ENCODE assay signal across 2 cellular contexts in the genomic region with DNA sequence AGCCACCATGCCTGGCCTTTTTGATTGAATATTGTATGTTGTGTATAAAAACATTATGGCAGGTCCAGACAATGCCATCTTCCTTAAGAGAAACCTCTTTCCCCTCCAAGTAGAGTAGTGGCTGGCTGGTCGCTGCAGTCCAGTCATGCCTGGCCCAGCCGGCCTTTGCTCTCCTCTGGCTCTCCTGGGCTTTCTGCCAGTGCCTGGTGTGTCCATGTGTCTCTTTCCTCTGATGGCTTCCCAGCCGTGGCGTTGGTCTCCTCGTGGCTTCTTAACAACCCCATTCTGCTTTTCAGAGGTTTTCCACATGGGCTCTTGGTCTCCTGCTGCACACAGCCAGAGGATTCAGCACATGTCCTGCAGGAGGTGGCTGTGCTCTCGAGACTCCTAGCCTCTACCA.
TF ChIP-seq lines count a peak whose summit lies in the region.

No MANE protein-coding gene starts in this region.

TF ChIP-seq in liver, 16 proteins besides CTCF, POLR2A, EP300 and RAD21:
- TF ChIP-seq FOXA1 (IDR thresholded peaks at IDR 0.05) (no peak), SP1 (IDR thresholded peaks at IDR 0.05) (peak; percentile 11), GABPA (IDR thresholded peaks at IDR 0.05 in 1 of 2, conservative IDR thresholded peaks at IDR 0.05 in 1 of 2) (no peak), RXRA (IDR thresholded peaks at IDR 0.05) (peak in 1 of 2 donors; percentile 31), YY1 (IDR thresholded peaks at IDR 0.05) (peak; percentile 72), HNF4A (conservative IDR thresholded peaks at IDR 0.05) (peak; percentile 65)
- TF ChIP-seq, protein P1, sequence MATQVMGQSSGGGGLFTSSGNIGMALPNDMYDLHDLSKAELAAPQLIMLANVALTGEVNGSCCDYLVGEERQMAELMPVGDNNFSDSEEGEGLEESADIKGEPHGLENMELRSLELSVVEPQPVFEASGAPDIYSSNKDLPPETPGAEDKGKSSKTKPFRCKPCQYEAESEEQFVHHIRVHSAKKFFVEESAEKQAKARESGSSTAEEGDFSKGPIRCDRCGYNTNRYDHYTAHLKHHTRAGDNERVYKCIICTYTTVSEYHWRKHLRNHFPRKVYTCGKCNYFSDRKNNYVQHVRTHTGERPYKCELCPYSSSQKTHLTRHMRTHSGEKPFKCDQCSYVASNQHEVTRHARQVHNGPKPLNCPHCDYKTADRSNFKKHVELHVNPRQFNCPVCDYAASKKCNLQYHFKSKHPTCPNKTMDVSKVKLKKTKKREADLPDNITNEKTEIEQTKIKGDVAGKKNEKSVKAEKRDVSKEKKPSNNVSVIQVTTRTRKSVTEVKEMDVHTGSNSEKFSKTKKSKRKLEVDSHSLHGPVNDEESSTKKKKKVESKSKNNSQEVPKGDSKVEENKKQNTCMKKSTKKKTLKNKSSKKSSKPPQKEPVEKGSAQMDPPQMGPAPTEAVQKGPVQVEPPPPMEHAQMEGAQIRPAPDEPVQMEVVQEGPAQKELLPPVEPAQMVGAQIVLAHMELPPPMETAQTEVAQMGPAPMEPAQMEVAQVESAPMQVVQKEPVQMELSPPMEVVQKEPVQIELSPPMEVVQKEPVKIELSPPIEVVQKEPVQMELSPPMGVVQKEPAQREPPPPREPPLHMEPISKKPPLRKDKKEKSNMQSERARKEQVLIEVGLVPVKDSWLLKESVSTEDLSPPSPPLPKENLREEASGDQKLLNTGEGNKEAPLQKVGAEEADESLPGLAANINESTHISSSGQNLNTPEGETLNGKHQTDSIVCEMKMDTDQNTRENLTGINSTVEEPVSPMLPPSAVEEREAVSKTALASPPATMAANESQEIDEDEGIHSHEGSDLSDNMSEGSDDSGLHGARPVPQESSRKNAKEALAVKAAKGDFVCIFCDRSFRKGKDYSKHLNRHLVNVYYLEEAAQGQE (IDR thresholded peaks at IDR 0.05), result no peak
- TF ChIP-seq, protein P2, sequence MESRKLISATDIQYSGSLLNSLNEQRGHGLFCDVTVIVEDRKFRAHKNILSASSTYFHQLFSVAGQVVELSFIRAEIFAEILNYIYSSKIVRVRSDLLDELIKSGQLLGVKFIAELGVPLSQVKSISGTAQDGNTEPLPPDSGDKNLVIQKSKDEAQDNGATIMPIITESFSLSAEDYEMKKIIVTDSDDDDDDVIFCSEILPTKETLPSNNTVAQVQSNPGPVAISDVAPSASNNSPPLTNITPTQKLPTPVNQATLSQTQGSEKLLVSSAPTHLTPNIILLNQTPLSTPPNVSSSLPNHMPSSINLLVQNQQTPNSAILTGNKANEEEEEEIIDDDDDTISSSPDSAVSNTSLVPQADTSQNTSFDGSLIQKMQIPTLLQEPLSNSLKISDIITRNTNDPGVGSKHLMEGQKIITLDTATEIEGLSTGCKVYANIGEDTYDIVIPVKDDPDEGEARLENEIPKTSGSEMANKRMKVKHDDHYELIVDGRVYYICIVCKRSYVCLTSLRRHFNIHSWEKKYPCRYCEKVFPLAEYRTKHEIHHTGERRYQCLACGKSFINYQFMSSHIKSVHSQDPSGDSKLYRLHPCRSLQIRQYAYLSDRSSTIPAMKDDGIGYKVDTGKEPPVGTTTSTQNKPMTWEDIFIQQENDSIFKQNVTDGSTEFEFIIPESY (IDR thresholded peaks at IDR 0.05), result no peak

TF ChIP-seq in HepG2, 621 proteins besides CTCF, POLR2A, EP300 and RAD21:
- no peak for TF ChIP-seq CENPT (CRISPR knock-in tag; IDR thresholded peaks at IDR 0.05; ENCODE audit: low read depth)
- TF ChIP-seq, protein P3, sequence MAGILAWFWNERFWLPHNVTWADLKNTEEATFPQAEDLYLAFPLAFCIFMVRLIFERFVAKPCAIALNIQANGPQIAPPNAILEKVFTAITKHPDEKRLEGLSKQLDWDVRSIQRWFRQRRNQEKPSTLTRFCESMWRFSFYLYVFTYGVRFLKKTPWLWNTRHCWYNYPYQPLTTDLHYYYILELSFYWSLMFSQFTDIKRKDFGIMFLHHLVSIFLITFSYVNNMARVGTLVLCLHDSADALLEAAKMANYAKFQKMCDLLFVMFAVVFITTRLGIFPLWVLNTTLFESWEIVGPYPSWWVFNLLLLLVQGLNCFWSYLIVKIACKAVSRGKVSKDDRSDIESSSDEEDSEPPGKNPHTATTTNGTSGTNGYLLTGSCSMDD (CRISPR knock-in tag; IDR thresholded peaks at IDR 0.05), result no peak
- TF ChIP-seq ZFY (CRISPR knock-in tag; IDR thresholded peaks at IDR 0.05), result no peak
- TF ChIP-seq, protein P4, sequence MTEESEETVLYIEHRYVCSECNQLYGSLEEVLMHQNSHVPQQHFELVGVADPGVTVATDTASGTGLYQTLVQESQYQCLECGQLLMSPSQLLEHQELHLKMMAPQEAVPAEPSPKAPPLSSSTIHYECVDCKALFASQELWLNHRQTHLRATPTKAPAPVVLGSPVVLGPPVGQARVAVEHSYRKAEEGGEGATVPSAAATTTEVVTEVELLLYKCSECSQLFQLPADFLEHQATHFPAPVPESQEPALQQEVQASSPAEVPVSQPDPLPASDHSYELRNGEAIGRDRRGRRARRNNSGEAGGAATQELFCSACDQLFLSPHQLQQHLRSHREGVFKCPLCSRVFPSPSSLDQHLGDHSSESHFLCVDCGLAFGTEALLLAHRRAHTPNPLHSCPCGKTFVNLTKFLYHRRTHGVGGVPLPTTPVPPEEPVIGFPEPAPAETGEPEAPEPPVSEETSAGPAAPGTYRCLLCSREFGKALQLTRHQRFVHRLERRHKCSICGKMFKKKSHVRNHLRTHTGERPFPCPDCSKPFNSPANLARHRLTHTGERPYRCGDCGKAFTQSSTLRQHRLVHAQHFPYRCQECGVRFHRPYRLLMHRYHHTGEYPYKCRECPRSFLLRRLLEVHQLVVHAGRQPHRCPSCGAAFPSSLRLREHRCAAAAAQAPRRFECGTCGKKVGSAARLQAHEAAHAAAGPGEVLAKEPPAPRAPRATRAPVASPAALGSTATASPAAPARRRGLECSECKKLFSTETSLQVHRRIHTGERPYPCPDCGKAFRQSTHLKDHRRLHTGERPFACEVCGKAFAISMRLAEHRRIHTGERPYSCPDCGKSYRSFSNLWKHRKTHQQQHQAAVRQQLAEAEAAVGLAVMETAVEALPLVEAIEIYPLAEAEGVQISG (CRISPR knock-in tag; IDR thresholded peaks at IDR 0.05), result no peak
- TF ChIP-seq SP4 (CRISPR knock-in tag; IDR thresholded peaks at IDR 0.05), result no peak
- TF ChIP-seq TBL1XR1 (IDR thresholded peaks at IDR 0.05; ENCODE audit: borderline replicate concordance, low read length, partially characterized antibody), result no peak
- TF ChIP-seq, protein P5, sequence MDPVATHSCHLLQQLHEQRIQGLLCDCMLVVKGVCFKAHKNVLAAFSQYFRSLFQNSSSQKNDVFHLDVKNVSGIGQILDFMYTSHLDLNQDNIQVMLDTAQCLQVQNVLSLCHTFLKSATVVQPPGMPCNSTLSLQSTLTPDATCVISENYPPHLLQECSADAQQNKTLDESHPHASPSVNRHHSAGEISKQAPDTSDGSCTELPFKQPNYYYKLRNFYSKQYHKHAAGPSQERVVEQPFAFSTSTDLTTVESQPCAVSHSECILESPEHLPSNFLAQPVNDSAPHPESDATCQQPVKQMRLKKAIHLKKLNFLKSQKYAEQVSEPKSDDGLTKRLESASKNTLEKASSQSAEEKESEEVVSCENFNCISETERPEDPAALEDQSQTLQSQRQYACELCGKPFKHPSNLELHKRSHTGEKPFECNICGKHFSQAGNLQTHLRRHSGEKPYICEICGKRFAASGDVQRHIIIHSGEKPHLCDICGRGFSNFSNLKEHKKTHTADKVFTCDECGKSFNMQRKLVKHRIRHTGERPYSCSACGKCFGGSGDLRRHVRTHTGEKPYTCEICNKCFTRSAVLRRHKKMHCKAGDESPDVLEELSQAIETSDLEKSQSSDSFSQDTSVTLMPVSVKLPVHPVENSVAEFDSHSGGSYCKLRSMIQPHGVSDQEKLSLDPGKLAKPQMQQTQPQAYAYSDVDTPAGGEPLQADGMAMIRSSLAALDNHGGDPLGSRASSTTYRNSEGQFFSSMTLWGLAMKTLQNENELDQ (CRISPR knock-in tag; IDR thresholded peaks at IDR 0.05; ENCODE audit: borderline replicate concordance), result no peak
- no peak for TF ChIP-seq NR2C2 (CRISPR knock-in tag; IDR thresholded peaks at IDR 0.05; ENCODE audit: borderline replicate concordance)
